11 cellular contexts compared by ENCODE assay signal in the genomic region with DNA sequence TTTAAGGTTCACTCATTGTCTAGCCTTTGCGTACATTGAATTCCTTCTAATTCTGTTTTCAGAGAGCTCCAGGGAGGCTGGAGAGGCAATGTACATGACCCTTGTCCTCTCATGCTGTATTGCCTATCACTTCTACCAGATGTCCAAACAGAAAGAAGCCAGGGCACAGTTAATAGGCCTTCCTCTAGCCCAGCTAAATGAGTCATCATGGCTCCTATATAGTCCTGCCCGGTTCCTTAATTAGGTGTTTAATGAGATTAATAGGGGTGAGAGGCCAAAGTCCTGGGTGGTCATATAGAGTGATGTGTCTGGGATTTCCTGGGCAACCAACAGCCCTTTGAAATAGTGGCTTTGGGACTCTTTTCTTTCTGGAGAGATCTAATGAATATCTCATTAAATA.
"Had no signal": no experiment of that assay in that cellular context is flagged by ENCODE, and none has a peak within 500 bp of the region (broad histone marks: within the 10 kb centered on the region; RNA-seq: fewer than 3 reads in every experiment).

No MANE protein-coding gene starts in this region.

- H3K9me3 ChIP-seq: HAP-1 had no signal

- ATAC-seq: GM23338, HCT116 had no signal

- H3K27ac ChIP-seq: GM23248 had no signal

- H3K4me1 ChIP-seq: HAP-1 had no signal

- H3K36me3 ChIP-seq: HAP-1 had no signal

- H3K9ac ChIP-seq: GM23248 had no signal

- H3K4me3 ChIP-seq: GM23248, GM23338, HAP-1 had no signal

- H3K4me2 ChIP-seq: GM23338 had no signal

- H3K27ac Mint-ChIP-seq: GM23338, H9, HFFc6 had no signal

- H3K9me3 Mint-ChIP-seq: HFFc6 had no signal

- DNase-seq: GOT3, H7, H9, HCEC 1CT, HFFc6 had no signal

- FAIRE-seq: H1, H54 had no signal

- H2AFZ ChIP-seq: GM23248, GM23338 had no signal

- H3K4me3 Mint-ChIP-seq: GM23338, H9, HFFc6 had no signal

- H3K4me1 Mint-ChIP-seq: GM23338, H9 had no signal
